Comparison of ENCODE assay signal across 2 cellular contexts in genomic region chr20:62831854-62832211, GRCh38.
TF ChIP-seq lines count a peak whose summit lies in the region.

No MANE protein-coding gene starts in this region.

TF ChIP-seq in IMR-90, 13 proteins besides CTCF, POLR2A, EP300 and RAD21:
- no peak for TF ChIP-seq CHD1 (IDR thresholded peaks at IDR 0.05; ENCODE audit: low read depth, low read length)
- TF ChIP-seq FOS (IDR thresholded peaks at IDR 0.05; ENCODE audit: low read depth, low read length), result no peak
- TF ChIP-seq NFE2L2 (IDR thresholded peaks at IDR 0.05; ENCODE audit: low read depth, low read length), result no peak
- TF ChIP-seq ELK1 (IDR thresholded peaks at IDR 0.05; ENCODE audit: borderline replicate concordance, low read depth, low read length), result no peak

TF ChIP-seq in K562, 482 proteins besides CTCF, POLR2A, EP300 and RAD21:
- TF ChIP-seq NR2C2 (CRISPR knock-in tag; IDR thresholded peaks at IDR 0.05) (no peak), NR2C2 (tag; IDR thresholded peaks at IDR 0.05) (no peak), ZNF311 (CRISPR knock-in tag; IDR thresholded peaks at IDR 0.05) (no peak), ARNT (IDR thresholded peaks at IDR 0.05) (no peak), DPF2 (IDR thresholded peaks at IDR 0.05) (no peak), RNF2 (IDR thresholded peaks at IDR 0.05) (no peak), HDAC3 (IDR thresholded peaks at IDR 0.05; ENCODE audit: borderline replicate concordance, partially characterized antibody) (no peak), IFI16 (CRISPR knock-in tag; IDR thresholded peaks at IDR 0.05) (no peak), CREM (IDR thresholded peaks at IDR 0.05; ENCODE audit: low read depth) (no peak)
